Comparison of ENCODE assay signal across 23 cellular contexts in the genomic region with DNA sequence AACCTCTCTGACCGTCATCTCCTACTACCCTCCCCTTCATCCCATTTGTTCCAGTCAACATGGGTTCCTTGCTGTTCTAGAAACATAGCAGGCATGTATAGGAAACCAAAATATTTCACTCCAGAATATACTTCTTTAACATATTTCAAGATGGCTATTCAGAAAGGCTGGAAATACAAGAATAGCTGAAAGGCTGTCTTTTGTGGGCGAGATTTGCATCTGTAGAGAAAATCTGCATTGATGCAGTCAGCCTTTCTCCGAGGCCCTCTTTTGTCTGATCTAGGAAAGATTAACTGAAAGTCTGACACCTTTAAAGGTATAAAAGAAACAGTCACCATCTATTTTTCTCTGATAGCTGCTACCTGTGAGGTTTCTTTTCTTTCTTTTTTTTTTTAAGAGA.
"Had no signal": no experiment of that assay in that cellular context is flagged by ENCODE, and none has a peak within 500 bp of the region (broad histone marks: within the 10 kb centered on the region; RNA-seq: fewer than 3 reads in every experiment).

No MANE protein-coding gene starts in this region.

- H3K4me1 ChIP-seq: colonic mucosa, esophagus squamous epithelium, foreskin keratinocyte, gastroesophageal sphincter, heart left ventricle, left lung, lower lobe of right lung had no signal

- H2AFZ ChIP-seq: hepatocyte had no signal

- H3K9me3 ChIP-seq: colonic mucosa, esophagus squamous epithelium, gastroesophageal sphincter, heart left ventricle, left lung, lower lobe of right lung, mucosa of descending colon had no signal

- H3K9me3 Mint-ChIP-seq: dendritic cell treated with granulocyte-macrophage colony-stimulating factor and Interleukin-4, amounts not matched to agents 40 ng/mL and 50 ng/mL, for 4 days; effector memory CD8-positive, alpha-beta T cell; endodermal cell; mesothelial cell of epicardium had no signal

- DNase-seq: colonic mucosa; cortex of kidney; effector CD8-positive, alpha-beta T cell; effector memory CD8-positive, alpha-beta T cell; endodermal cell; erythroblast; esophagus squamous epithelium; foreskin keratinocyte; heart left ventricle; hypothalamus; left cardiac atrium; left lung; left ventricle myocardium superior; lower lobe of right lung; mesenchymal stem cell; mucosa of descending colon; naive B cell had no signal

- H3K79me2 ChIP-seq: hepatocyte had no signal

- H3K36me3 Mint-ChIP-seq: mesothelial cell of epicardium, naive B cell had no signal

- H3K4me3 Mint-ChIP-seq: dendritic cell treated with granulocyte-macrophage colony-stimulating factor and Interleukin-4, amounts not matched to agents 40 ng/mL and 50 ng/mL, for 4 days; effector memory CD8-positive, alpha-beta T cell; endodermal cell; mesothelial cell of epicardium; naive B cell had no signal

- H3K27ac ChIP-seq: colonic mucosa, epithelial cell of prostate, esophagus squamous epithelium, foreskin keratinocyte, gastroesophageal sphincter, heart left ventricle, hepatocyte, left lung, lower lobe of right lung had no signal

- H3K4me2 ChIP-seq: hepatocyte had no signal

- H3K36me3 ChIP-seq: colonic mucosa, esophagus squamous epithelium, gastroesophageal sphincter, heart left ventricle, left lung, lower lobe of right lung had no signal

- H3K4me3 ChIP-seq: colonic mucosa, esophagus squamous epithelium, gastroesophageal sphincter, heart left ventricle, hepatocyte, left lung, lower lobe of right lung, mucosa of descending colon had no signal

- H3K4me1 Mint-ChIP-seq: mesothelial cell of epicardium had no signal

- H3K27me3 ChIP-seq: colonic mucosa, esophagus squamous epithelium, gastroesophageal sphincter, heart left ventricle, hepatocyte, left lung had no signal

- H3K27ac Mint-ChIP-seq: dendritic cell treated with granulocyte-macrophage colony-stimulating factor and Interleukin-4, amounts not matched to agents 40 ng/mL and 50 ng/mL, for 4 days; effector memory CD8-positive, alpha-beta T cell; endodermal cell; mesothelial cell of epicardium; naive B cell had no signal

- ATAC-seq: effector memory CD8-positive, alpha-beta T cell; esophagus mucosa; foreskin keratinocyte; gastroesophageal sphincter; heart left ventricle; left cardiac atrium; left lung; left ventricle myocardium superior; lower lobe of right lung; mucosa of descending colon had no signal
